Comparison of ENCODE assay signal across 12 cellular contexts in genomic region chr14:96434040-96434439, GRCh38. TPM values are rescaled to one million over a fixed set of nuclear protein-coding genes. Genes with fewer than 3 reads are reported as not detected.
A peak's percentile ranks its signal among the peaks of the same experiment; 100 is the strongest.
DNase-seq lines count a peak whose midpoint lies in the region; ATAC-seq and TF ChIP-seq lines count a peak whose summit lies in the region.
"Had no signal": no experiment of that assay in that cellular context is flagged by ENCODE, and none has a peak within 500 bp of the region (broad histone marks: within the 10 kb centered on the region; RNA-seq: fewer than 3 reads in every experiment).

No MANE protein-coding gene starts in this region.

- no peak overlapping the region for H3K27ac ChIP-seq in RWPE2 (ENCODE audit: poor library complexity, severe bottlenecking)
- H3K27ac ChIP-seq: A549 had no signal

- CTCF ChIA-PET in Caco-2 (lab: Charles Lee): no interaction called here

- no peaks in the 10 kb centered on the region for H3K27me3 Mint-ChIP-seq in Caco-2 (ENCODE audit: insufficient read depth, unreplicated experiment)
- no peaks in the 10 kb centered on the region for H3K27me3 Mint-ChIP-seq in stimulated activated memory B cell treated with anti-CD40 and anti-IgM and Interleukin-4, amounts not matched to agents 10 μg/mL and 1 μg/mL and 100 μg/mL, for 72 hours

- peak in 1 of 2 experiments; percentile 31 for DNase-seq in Caco-2
- no peak for DNase-seq in RWPE2 (ENCODE audit: low spot score)
- peak; percentile 57 for DNase-seq in epithelial cell of esophagus (ENCODE audit: low read depth)
- DNase-seq in LoVo (ENCODE audit: low spot score): no peak
- no peak for DNase-seq in GM10266 (ENCODE audit: extremely low spot score)
- DNase-seq: CD8-positive, alpha-beta memory T cell; DMS79; HCEC 1CT had no signal

- H3K4me1 Mint-ChIP-seq in Caco-2 (ENCODE audit: low read depth, unreplicated experiment): peaks cover 8% of the 10 kb centered on the region
- no peaks in the 10 kb centered on the region for H3K4me1 Mint-ChIP-seq in stimulated activated memory B cell treated with anti-CD40 and anti-IgM and Interleukin-4, amounts not matched to agents 10 μg/mL and 1 μg/mL and 100 μg/mL, for 72 hours
- H3K4me1 Mint-ChIP-seq: CD14-positive monocyte; CD8-positive, alpha-beta memory T cell had no signal

- H3K9me3 ChIP-seq in Caco-2 (no peaks in the 10 kb centered on the region), RWPE2 (ENCODE audit: severe bottlenecking) (no peaks in the 10 kb centered on the region)
- H3K9me3 ChIP-seq: A549 had no signal

- no peaks in the 10 kb centered on the region for H3K27me3 ChIP-seq in Caco-2 (replicated peaks; ENCODE audit: control insufficient read depth, insufficient read depth, low read length)
- H3K27me3 ChIP-seq in RWPE2 (ENCODE audit: insufficient read depth, poor library complexity, severe bottlenecking): peaks cover 14% of the 10 kb centered on the region

- intact Hi-C loops in Caco-2 (cut with micrococcal nuclease; ENCODE audit: unreplicated experiment): loop anchor here (2.0 kb wide), 1 partner anchor 67 kb away; no protein-coding TSS in a partner anchor

- POLR2A ChIA-PET in Caco-2 (lab: Charles Lee): no interaction called here

- H3K9me3 Mint-ChIP-seq in Caco-2 (ENCODE audit: unreplicated experiment): peaks cover 6% of the 10 kb centered on the region
- H3K9me3 Mint-ChIP-seq in stimulated activated memory B cell treated with anti-CD40 and anti-IgM and Interleukin-4, amounts not matched to agents 10 μg/mL and 1 μg/mL and 100 μg/mL, for 72 hours: no peaks in the 10 kb centered on the region
- H3K9me3 Mint-ChIP-seq: CD8-positive, alpha-beta memory T cell had no signal

- H3K4me3 ChIP-seq in Caco-2 (ENCODE audit: low read depth, low read length): no peak overlapping the region
- no peak overlapping the region for H3K4me3 ChIP-seq in RWPE2 (ENCODE audit: severe bottlenecking)
- no peak overlapping the region for H3K4me3 ChIP-seq in epithelial cell of esophagus (ENCODE audit: low read length)
- H3K4me3 ChIP-seq: A549 had no signal

- no peak for TF ChIP-seq CTCF in Caco-2 (IDR thresholded peaks at IDR 0.05; ENCODE audit: insufficient read depth in 1 of 2, low read depth in 1 of 2, low read length in 1 of 2, severe bottlenecking in 1 of 2, unreplicated experiment in 1 of 2)
- TF ChIP-seq CTCF in RWPE2 (IDR thresholded peaks at IDR 0.05; ENCODE audit: poor library complexity, severe bottlenecking): no peak
- no peak for TF ChIP-seq CTCF in epithelial cell of esophagus (IDR thresholded peaks at IDR 0.05; ENCODE audit: insufficient read depth, low read depth, low read length, missing control alignments)
- TF ChIP-seq CTCF in GM10266 (IDR thresholded peaks at IDR 0.05; ENCODE audit: control insufficient read depth, insufficient read depth, low read depth, missing control alignments): no peak

- no peaks in the 10 kb centered on the region for H3K36me3 ChIP-seq in Caco-2 (ENCODE audit: control insufficient read depth, insufficient read depth, low read length)
- H3K36me3 ChIP-seq in RWPE2 (ENCODE audit: low read depth): no peaks in the 10 kb centered on the region

- H3K4me1 ChIP-seq in Caco-2 (no peaks in the 10 kb centered on the region), RWPE2 (ENCODE audit: insufficient read depth, poor library complexity, severe bottlenecking) (no peaks in the 10 kb centered on the region)
- H3K4me1 ChIP-seq: A549 had no signal

- ATAC-seq in RWPE2 (ENCODE audit: low read depth) (peak; percentile 31; the same call in 1 of the 3 replicates), GM19035 (IDR thresholded peaks at IDR 0.05; ENCODE audit: unreplicated experiment) (no peak)
- ATAC-seq in stimulated activated memory B cell treated with anti-CD40 and anti-IgM and Interleukin-4, amounts not matched to agents 10 μg/mL and 1 μg/mL and 100 μg/mL, for 72 hours: no peak
- ATAC-seq: A549 had no signal

- BruUV-seq in Caco-2 (replicated peaks; lab: Mats Ljungman, UMichigan): no TSS peak

- H3K4me3 Mint-ChIP-seq in Caco-2 (ENCODE audit: unreplicated experiment): no peak overlapping the region
- H3K4me3 Mint-ChIP-seq in stimulated activated memory B cell treated with anti-CD40 and anti-IgM and Interleukin-4, amounts not matched to agents 10 μg/mL and 1 μg/mL and 100 μg/mL, for 72 hours: no peak overlapping the region
- H3K4me3 Mint-ChIP-seq: CD14-positive monocyte; CD8-positive, alpha-beta memory T cell had no signal

- H3K27ac Mint-ChIP-seq in Caco-2 (ENCODE audit: unreplicated experiment): peak overlapping the region; percentile 8
- H3K27ac Mint-ChIP-seq in stimulated activated memory B cell treated with anti-CD40 and anti-IgM and Interleukin-4, amounts not matched to agents 10 μg/mL and 1 μg/mL and 100 μg/mL, for 72 hours: peak overlapping the region; percentile 27
- H3K27ac Mint-ChIP-seq: CD14-positive monocyte; CD8-positive, alpha-beta memory T cell had no signal

- no peaks in the 10 kb centered on the region for H3K36me3 Mint-ChIP-seq in Caco-2 (ENCODE audit: insufficient read depth, unreplicated experiment)
- no peaks in the 10 kb centered on the region for H3K36me3 Mint-ChIP-seq in stimulated activated memory B cell treated with anti-CD40 and anti-IgM and Interleukin-4, amounts not matched to agents 10 μg/mL and 1 μg/mL and 100 μg/mL, for 72 hours
- H3K36me3 Mint-ChIP-seq: CD14-positive monocyte; CD8-positive, alpha-beta memory T cell had no signal

RNA-seq across cellular contexts. Expression of gene AK7, which starts 42.1 kb away (rescaled TPM):
- total RNA-seq in Caco-2 (2022): 0.49 and 0.68 TPM in 2 replicates
